ENCODE assay signal across 1 cellular context in genomic region chr11:69288883-69289242, GRCh38.
TF ChIP-seq lines count a peak whose summit lies in the region.

No MANE protein-coding gene starts in this region.

TF ChIP-seq in H1, 55 proteins besides CTCF, POLR2A, EP300 and RAD21:
- no peak for TF ChIP-seq CBX8 (IDR thresholded peaks at IDR 0.05; ENCODE audit: borderline replicate concordance, low read depth, low read length)
- TF ChIP-seq KDM4A (IDR thresholded peaks at IDR 0.05; ENCODE audit: low read depth, low read length, severe bottlenecking): no peak
- TF ChIP-seq, protein P1, sequence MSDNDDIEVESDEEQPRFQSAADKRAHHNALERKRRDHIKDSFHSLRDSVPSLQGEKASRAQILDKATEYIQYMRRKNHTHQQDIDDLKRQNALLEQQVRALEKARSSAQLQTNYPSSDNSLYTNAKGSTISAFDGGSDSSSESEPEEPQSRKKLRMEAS (IDR thresholded peaks at IDR 0.05): no peak
- no peak for TF ChIP-seq JUN (IDR thresholded peaks at IDR 0.05; ENCODE audit: low read depth, low read length)
- TF ChIP-seq CBX5 (IDR thresholded peaks at IDR 0.05; ENCODE audit: low read depth, low read length): no peak
- TF ChIP-seq ATF3 (IDR thresholded peaks at IDR 0.05; ENCODE audit: insufficient read depth, low read depth, low read length): no peak
- TF ChIP-seq CHD2 (IDR thresholded peaks at IDR 0.05; ENCODE audit: low read length): no peak
- no peak for TF ChIP-seq RBBP5 (IDR thresholded peaks at IDR 0.05; ENCODE audit: borderline replicate concordance, low read depth, low read length)
- no peak for TF ChIP-seq TEAD4 (IDR thresholded peaks at IDR 0.05; ENCODE audit: low read depth, low read length)
